In the genomic region with DNA sequence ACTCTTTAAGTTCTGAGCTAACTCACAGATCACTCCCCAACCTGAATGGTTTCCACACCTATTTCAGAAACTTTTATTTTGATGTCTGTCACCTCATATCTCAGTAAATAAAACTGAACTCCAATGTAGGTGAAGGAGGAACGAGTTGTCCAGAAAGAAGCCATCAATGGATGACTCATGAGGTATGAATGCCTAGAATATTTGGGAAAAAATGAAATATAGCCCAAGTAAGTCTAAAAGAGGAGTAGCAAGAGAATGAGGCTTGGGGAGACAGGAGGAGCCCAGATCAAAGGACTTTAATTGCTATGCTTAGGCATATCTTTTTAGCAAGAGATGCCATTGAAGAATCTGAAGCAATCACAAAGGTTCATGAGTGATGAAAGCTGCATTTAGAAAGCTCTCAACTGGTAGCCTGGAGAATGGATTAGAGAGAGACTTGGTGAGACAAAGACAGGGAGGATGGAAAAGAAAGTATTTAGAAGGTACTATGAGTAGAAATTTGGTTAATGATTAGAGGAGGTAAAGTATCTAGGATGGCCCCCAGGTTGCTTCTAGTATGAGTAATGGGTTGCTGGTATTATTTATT, we compare ENCODE assay signal across 2 cellular contexts.
TF ChIP-seq lines count a peak whose summit lies in the region.

No MANE protein-coding gene starts in this region.

TF ChIP-seq in HCT116, 20 proteins besides CTCF, POLR2A, EP300 and RAD21:
- TF ChIP-seq ZNF274 (IDR thresholded peaks at IDR 0.05; ENCODE audit: low read depth, low read length) = no peak
- TF ChIP-seq FOSL1 (IDR thresholded peaks at IDR 0.05; ENCODE audit: low read depth) = no peak
- no peak for TF ChIP-seq SIN3A (IDR thresholded peaks at IDR 0.05; ENCODE audit: low read depth)
TF ChIP-seq in HCT116: peak in this region for 0.

TF ChIP-seq in K562, 482 proteins besides CTCF, POLR2A, EP300 and RAD21:
- TF ChIP-seq SRSF1 (IDR thresholded peaks at IDR 0.05; ENCODE audit: low read depth, low read length) = no peak
- no peak for TF ChIP-seq FOXK2 (conservative IDR thresholded peaks at IDR 0.05 in 1 of 2, IDR thresholded peaks at IDR 0.05 in 1 of 2; ENCODE audit: low read depth in 2 of 2)
- no peak for TF ChIP-seq SMARCA4 (IDR thresholded peaks at IDR 0.05)
- no peak for TF ChIP-seq PURB (CRISPR knock-in tag; IDR thresholded peaks at IDR 0.05; ENCODE audit: low read depth)
- TF ChIP-seq, protein P1, sequence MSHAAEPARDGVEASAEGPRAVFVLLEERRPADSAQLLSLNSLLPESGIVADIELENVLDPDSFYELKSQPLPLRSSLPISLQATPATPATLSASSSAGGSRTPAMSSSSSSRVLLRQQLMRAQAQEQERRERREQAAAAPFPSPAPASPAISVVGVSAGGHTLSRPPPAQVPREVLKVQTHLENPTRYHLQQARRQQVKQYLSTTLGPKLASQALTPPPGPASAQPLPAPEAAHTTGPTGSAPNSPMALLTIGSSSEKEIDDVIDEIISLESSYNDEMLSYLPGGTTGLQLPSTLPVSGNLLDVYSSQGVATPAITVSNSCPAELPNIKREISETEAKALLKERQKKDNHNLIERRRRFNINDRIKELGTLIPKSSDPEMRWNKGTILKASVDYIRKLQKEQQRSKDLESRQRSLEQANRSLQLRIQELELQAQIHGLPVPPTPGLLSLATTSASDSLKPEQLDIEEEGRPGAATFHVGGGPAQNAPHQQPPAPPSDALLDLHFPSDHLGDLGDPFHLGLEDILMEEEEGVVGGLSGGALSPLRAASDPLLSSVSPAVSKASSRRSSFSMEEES (CRISPR knock-in tag; IDR thresholded peaks at IDR 0.05) = no peak
- TF ChIP-seq POLR2AphosphoS2 (IDR thresholded peaks at IDR 0.05; ENCODE audit: low read length) = no peak
- TF ChIP-seq ELF1 (tag; IDR thresholded peaks at IDR 0.05) = no peak
- no peak for TF ChIP-seq KAT8 (IDR thresholded peaks at IDR 0.05; ENCODE audit: low read depth)
- TF ChIP-seq, protein P2, sequence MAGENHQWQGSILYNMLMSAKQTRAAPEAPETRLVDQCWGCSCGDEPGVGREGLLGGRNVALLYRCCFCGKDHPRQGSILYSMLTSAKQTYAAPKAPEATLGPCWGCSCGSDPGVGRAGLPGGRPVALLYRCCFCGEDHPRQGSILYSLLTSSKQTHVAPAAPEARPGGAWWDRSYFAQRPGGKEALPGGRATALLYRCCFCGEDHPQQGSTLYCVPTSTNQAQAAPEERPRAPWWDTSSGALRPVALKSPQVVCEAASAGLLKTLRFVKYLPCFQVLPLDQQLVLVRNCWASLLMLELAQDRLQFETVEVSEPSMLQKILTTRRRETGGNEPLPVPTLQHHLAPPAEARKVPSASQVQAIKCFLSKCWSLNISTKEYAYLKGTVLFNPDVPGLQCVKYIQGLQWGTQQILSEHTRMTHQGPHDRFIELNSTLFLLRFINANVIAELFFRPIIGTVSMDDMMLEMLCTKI (IDR thresholded peaks at IDR 0.05; ENCODE audit: partially characterized antibody) = no peak
- TF ChIP-seq, protein P3, sequence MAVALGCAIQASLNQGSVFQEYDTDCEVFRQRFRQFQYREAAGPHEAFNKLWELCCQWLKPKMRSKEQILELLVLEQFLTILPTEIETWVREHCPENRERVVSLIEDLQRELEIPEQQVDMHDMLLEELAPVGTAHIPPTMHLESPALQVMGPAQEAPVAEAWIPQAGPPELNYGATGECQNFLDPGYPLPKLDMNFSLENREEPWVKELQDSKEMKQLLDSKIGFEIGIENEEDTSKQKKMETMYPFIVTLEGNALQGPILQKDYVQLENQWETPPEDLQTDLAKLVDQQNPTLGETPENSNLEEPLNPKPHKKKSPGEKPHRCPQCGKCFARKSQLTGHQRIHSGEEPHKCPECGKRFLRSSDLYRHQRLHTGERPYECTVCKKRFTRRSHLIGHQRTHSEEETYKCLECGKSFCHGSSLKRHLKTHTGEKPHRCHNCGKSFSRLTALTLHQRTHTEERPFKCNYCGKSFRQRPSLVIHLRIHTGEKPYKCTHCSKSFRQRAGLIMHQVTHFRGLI (CRISPR knock-in tag; IDR thresholded peaks at IDR 0.05) = no peak
TF ChIP-seq in K562: peak in this region for 0.
